ENCODE assay signal across 12 cellular contexts in the genomic region with DNA sequence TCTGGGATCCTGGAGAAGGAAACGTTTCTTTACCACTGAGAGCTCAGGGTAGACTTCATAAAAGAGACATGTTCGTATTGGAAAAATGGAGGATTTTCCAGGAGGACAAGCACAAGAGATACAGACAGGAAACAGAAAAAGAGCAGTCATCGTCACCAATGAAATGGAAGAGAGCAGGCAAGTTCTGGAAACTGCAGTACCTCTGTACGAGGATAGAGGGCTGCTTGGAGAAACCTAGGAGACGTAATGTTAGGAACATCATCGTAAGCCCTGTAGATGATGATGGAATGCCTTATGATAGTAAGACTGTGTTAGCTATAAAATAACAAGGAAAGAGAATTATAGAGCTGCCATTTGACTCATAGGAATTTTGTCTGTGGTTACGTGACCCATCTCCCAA.
DNase-seq lines count a peak whose midpoint lies in the region; ATAC-seq and TF ChIP-seq lines count a peak whose summit lies in the region.
"Had no signal": no experiment of that assay in that cellular context is flagged by ENCODE, and none has a peak within 500 bp of the region (broad histone marks: within the 10 kb centered on the region; RNA-seq: fewer than 3 reads in every experiment).

No MANE protein-coding gene starts in this region.

- no peak overlapping the region for H3K4me3 Mint-ChIP-seq in osteocyte (ENCODE audit: unreplicated experiment)
- no peak overlapping the region for H3K4me3 Mint-ChIP-seq in CD14-positive monocyte
- no peak overlapping the region for H3K4me3 Mint-ChIP-seq in stimulated activated naive CD8-positive, alpha-beta T cell treated with anti-CD3 and anti-CD28 coated beads, Interleukin-15, amount 100 ng/mL, for 72 hours

- CTCF ChIA-PET in HEK293T (lab: Yijun Ruan, JAX) (interaction anchor here (0.7 kb wide), 1 partner anchor 622 kb away, joined by 5 read pairs; no protein-coding TSS in a partner anchor), SK-N-SH (lab: Yijun Ruan, JAX) (interaction anchor here (0.6 to 1.6 kb wide), 4 partner anchors 14 to 216 kb away, joined by 3 to 4 read pairs (median 3); no protein-coding TSS in a partner anchor)

- H3K36me3 Mint-ChIP-seq in osteocyte (ENCODE audit: unreplicated experiment) (no peaks in the 10 kb centered on the region), CD14-positive monocyte (no peaks in the 10 kb centered on the region)

- H3K9me2 ChIP-seq in SK-N-SH: no peaks in the 10 kb centered on the region

- no peak for TF ChIP-seq EP300 in SK-N-SH (IDR thresholded peaks at IDR 0.05; ENCODE audit: borderline replicate concordance in 1 of 2, low read depth in 1 of 2, low read length in 1 of 2)

- H3K4me3 ChIP-seq in DND-41 (ENCODE audit: low read depth in 1 of 2, low read length in 2 of 2) (no peak overlapping the region), SK-N-SH (ENCODE audit: low read depth in 2 of 2, low read length in 1 of 2) (no peak overlapping the region)
- H3K4me3 ChIP-seq: gastrocnemius medialis had no signal

- WGBS in SK-N-SH (ENCODE audit: low lambda C conversion rate): 41% methylated on average over 7 of the region's 7 CpGs

- TF ChIP-seq RAD21 in SK-N-SH (IDR thresholded peaks at IDR 0.05; ENCODE audit: low read length): no peak

- no peak overlapping the region for H2AFZ ChIP-seq in DND-41 (ENCODE audit: low read depth, low read length)
- no peak overlapping the region; the same call in 1 of the 2 replicates for H2AFZ ChIP-seq in SK-N-SH (ENCODE audit: low read depth)

- H3K36me3 ChIP-seq in DND-41 (ENCODE audit: insufficient read depth, low read length) (no peaks in the 10 kb centered on the region), SK-N-SH (replicated peaks in 1 of 2; ENCODE audit: control insufficient read depth in 1 of 2, insufficient read depth in 2 of 2, low read length in 1 of 2) (no peaks in the 10 kb centered on the region)
- H3K36me3 ChIP-seq: gastrocnemius medialis had no signal

- H3K27ac Mint-ChIP-seq in osteocyte (ENCODE audit: unreplicated experiment): no peak overlapping the region
- H3K27ac Mint-ChIP-seq in CD14-positive monocyte: no peak overlapping the region
- H3K27ac Mint-ChIP-seq in stimulated activated naive CD8-positive, alpha-beta T cell treated with anti-CD3 and anti-CD28 coated beads, Interleukin-15, amount 100 ng/mL, for 72 hours: no peak overlapping the region

- intact Hi-C loops in CD14-positive monocyte (cut with micrococcal nuclease): no loop called here

- H3K4me2 ChIP-seq in DND-41 (ENCODE audit: insufficient read depth, low read length): no peak overlapping the region
- no peak overlapping the region for H3K4me2 ChIP-seq in SK-N-SH

- ATAC-seq in DND-41 (ENCODE audit: insufficient read depth, low read depth): no peak
- no peak for ATAC-seq in stimulated activated naive CD8-positive, alpha-beta T cell treated with anti-CD3 and anti-CD28 coated beads, Interleukin-15, amount 100 ng/mL, for 72 hours
- ATAC-seq in HG02840 (IDR thresholded peaks at IDR 0.05; ENCODE audit: low FRiP score, unreplicated experiment): no peak
- ATAC-seq: gastrocnemius medialis had no signal

- H3K9me3 ChIP-seq in DND-41 (ENCODE audit: insufficient read depth, low read length, severe bottlenecking) (peaks cover 9% of the 10 kb centered on the region), SK-N-SH (no peaks in the 10 kb centered on the region)
- H3K9me3 ChIP-seq: gastrocnemius medialis had no signal

- TF ChIP-seq CTCF in DND-41 (IDR thresholded peaks at IDR 0.05; ENCODE audit: borderline replicate concordance, extremely low read depth, low read length, poor library complexity, severe bottlenecking) (peak; percentile 45), SK-N-SH (IDR thresholded peaks at IDR 0.05) (peak; percentile 47), osteocyte (IDR thresholded peaks at IDR 0.05) (no peak), CD14-positive monocyte (IDR thresholded peaks at IDR 0.05) (no peak)

- H3K4me1 Mint-ChIP-seq in osteocyte (ENCODE audit: unreplicated experiment) (no peaks in the 10 kb centered on the region), CD14-positive monocyte (no peaks in the 10 kb centered on the region)
- no peaks in the 10 kb centered on the region for H3K4me1 Mint-ChIP-seq in stimulated activated naive CD8-positive, alpha-beta T cell treated with anti-CD3 and anti-CD28 coated beads, Interleukin-15, amount 100 ng/mL, for 72 hours

- H3K27me3 Mint-ChIP-seq in osteocyte (ENCODE audit: unreplicated experiment): peaks cover 2% of the 10 kb centered on the region
- peaks cover 0 to 5% (median 2%) of the 10 kb centered on the region in 3 donors for H3K27me3 Mint-ChIP-seq in CD14-positive monocyte (ENCODE audit: low read depth in 3 of 3)
- H3K27me3 Mint-ChIP-seq in stimulated activated naive CD8-positive, alpha-beta T cell treated with anti-CD3 and anti-CD28 coated beads, Interleukin-15, amount 100 ng/mL, for 72 hours: no peaks in the 10 kb centered on the region

- H3K27me3 ChIP-seq in DND-41 (ENCODE audit: insufficient read depth, low read length, poor library complexity): no peaks in the 10 kb centered on the region
- no peaks in the 10 kb centered on the region for H3K27me3 ChIP-seq in SK-N-SH (ENCODE audit: insufficient read depth)
- H3K27me3 ChIP-seq: gastrocnemius medialis had no signal

- H3K9me3 Mint-ChIP-seq in osteocyte (ENCODE audit: unreplicated experiment) (peaks cover 13% of the 10 kb centered on the region), CD14-positive monocyte (peaks cover 0 to 5% (median 0%) of the 10 kb centered on the region in 7 donors)
- H3K9me3 Mint-ChIP-seq in stimulated activated naive CD8-positive, alpha-beta T cell treated with anti-CD3 and anti-CD28 coated beads, Interleukin-15, amount 100 ng/mL, for 72 hours: peaks cover 8 to 28% of the 10 kb centered on the region in 2 donors

- DNase-seq in DND-41 (no peak), HEK293T (ENCODE audit: extremely low spot score) (peak; percentile 66), SK-N-SH (peak; percentile 1), iPS-NIHi7 (ENCODE audit: extremely low spot score) (peak; percentile 41), osteocyte (ENCODE audit: extremely low spot score, unreplicated experiment) (no peak), CD14-positive monocyte (ENCODE audit: low spot score) (no peak)
- no peak for DNase-seq in stimulated activated naive CD8-positive, alpha-beta T cell treated with anti-CD3 and anti-CD28 coated beads, Interleukin-15, amount 100 ng/mL, for 72 hours
- DNase-seq: cerebellar nuclear complex, DMS153, gastrocnemius medialis, NCI-H1694 treated with DMSO at 0.1 percent for 48 hours had no signal

- H3K4me1 ChIP-seq in DND-41 (ENCODE audit: insufficient read depth, low read length) (peaks cover 38% of the 10 kb centered on the region), SK-N-SH (ENCODE audit: control insufficient read depth in 1 of 2, insufficient read depth in 2 of 2, low read depth in 1 of 2, low read length in 1 of 2) (no peaks in the 10 kb centered on the region)
- H3K4me1 ChIP-seq: gastrocnemius medialis had no signal

- H3F3A ChIP-seq in SK-N-SH (replicated peaks; ENCODE audit: insufficient read depth): no peaks in the 10 kb centered on the region

- no peaks in the 10 kb centered on the region for H3K79me2 ChIP-seq in DND-41 (ENCODE audit: insufficient read depth, low read length)
- no peaks in the 10 kb centered on the region for H3K79me2 ChIP-seq in SK-N-SH (ENCODE audit: insufficient read depth)

- POLR2A ChIA-PET in HEK293T (lab: Yijun Ruan, JAX): no interaction called here
- POLR2A ChIA-PET in SK-N-SH (lab: Yijun Ruan, JAX): no interaction called here

- H4K20me1 ChIP-seq in DND-41 (ENCODE audit: insufficient read depth, low read length): no peaks in the 10 kb centered on the region
- H4K20me1 ChIP-seq in SK-N-SH (ENCODE audit: insufficient read depth): no peaks in the 10 kb centered on the region

- H3K9ac ChIP-seq in DND-41 (ENCODE audit: low read depth, low read length) (no peak overlapping the region), SK-N-SH (no peak overlapping the region)

- H3K27ac ChIP-seq in DND-41 (ENCODE audit: low read length) (no peak overlapping the region), SK-N-SH (ENCODE audit: low read depth in 2 of 2, low read length in 1 of 2) (no peak overlapping the region)
- H3K27ac ChIP-seq: gastrocnemius medialis had no signal

TF ChIP-seq in HEK293T, 16 proteins besides CTCF, POLR2A, EP300 and RAD21:
- TF ChIP-seq ARNT (IDR thresholded peaks at IDR 0.05) (no peak), SP1 (IDR thresholded peaks at IDR 0.05) (no peak), TARDBP (IDR thresholded peaks at IDR 0.05) (no peak), PKNOX1 (IDR thresholded peaks at IDR 0.05) (no peak), ELF4 (IDR thresholded peaks at IDR 0.05) (no peak), FOXK2 (IDR thresholded peaks at IDR 0.05) (no peak)
TF ChIP-seq in HEK293T: peak in this region for 0.

TF ChIP-seq in SK-N-SH, 30 proteins besides CTCF, POLR2A, EP300 and RAD21 (continues in another document):
- TF ChIP-seq RCOR1 (IDR thresholded peaks at IDR 0.05; ENCODE audit: low read length): no peak
- TF ChIP-seq IRF3 (IDR thresholded peaks at IDR 0.05; ENCODE audit: low read depth, low read length): no peak
- TF ChIP-seq, protein P1, sequence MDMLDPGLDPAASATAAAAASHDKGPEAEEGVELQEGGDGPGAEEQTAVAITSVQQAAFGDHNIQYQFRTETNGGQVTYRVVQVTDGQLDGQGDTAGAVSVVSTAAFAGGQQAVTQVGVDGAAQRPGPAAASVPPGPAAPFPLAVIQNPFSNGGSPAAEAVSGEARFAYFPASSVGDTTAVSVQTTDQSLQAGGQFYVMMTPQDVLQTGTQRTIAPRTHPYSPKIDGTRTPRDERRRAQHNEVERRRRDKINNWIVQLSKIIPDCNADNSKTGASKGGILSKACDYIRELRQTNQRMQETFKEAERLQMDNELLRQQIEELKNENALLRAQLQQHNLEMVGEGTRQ (IDR thresholded peaks at IDR 0.05; ENCODE audit: borderline replicate concordance, low read depth, low read length): no peak
- TF ChIP-seq EZH2phosphoT487 (IDR thresholded peaks at IDR 0.05; ENCODE audit: borderline replicate concordance, low read depth): no peak
- TF ChIP-seq FOSL2 (IDR thresholded peaks at IDR 0.05; ENCODE audit: borderline replicate concordance, low read depth): no peak
- TF ChIP-seq SMC3 (IDR thresholded peaks at IDR 0.05; ENCODE audit: low read depth, low read length): no peak
- no peak for TF ChIP-seq TCF12 (IDR thresholded peaks at IDR 0.05)
- no peak for TF ChIP-seq GABPA (IDR thresholded peaks at IDR 0.05; ENCODE audit: low read depth)
- no peak for TF ChIP-seq NFIC (IDR thresholded peaks at IDR 0.05; ENCODE audit: borderline replicate concordance)
- no peak for TF ChIP-seq NRF1 (IDR thresholded peaks at IDR 0.05; ENCODE audit: low read depth, low read length)

Comparison
In these comparisons a context has a peak if more than half of its experiments do, and no peak if none do; other contexts are left out.
1. DNase-seq: peak in HEK293T (single experiment), SK-N-SH (single experiment) and iPS-NIHi7 (single experiment); none in DND-41 (single experiment), osteocyte (single experiment), CD14-positive monocyte (single experiment) and stimulated activated naive CD8-positive, alpha-beta T cell treated with anti-CD3 and anti-CD28 coated beads, Interleukin-15, amount 100 ng/mL, for 72 hours (0 of 2).
2. CTCF ChIP-seq: peak in DND-41 (single experiment) and SK-N-SH (single experiment); none in osteocyte (single experiment) and CD14-positive monocyte (single experiment).